In the genomic region with DNA sequence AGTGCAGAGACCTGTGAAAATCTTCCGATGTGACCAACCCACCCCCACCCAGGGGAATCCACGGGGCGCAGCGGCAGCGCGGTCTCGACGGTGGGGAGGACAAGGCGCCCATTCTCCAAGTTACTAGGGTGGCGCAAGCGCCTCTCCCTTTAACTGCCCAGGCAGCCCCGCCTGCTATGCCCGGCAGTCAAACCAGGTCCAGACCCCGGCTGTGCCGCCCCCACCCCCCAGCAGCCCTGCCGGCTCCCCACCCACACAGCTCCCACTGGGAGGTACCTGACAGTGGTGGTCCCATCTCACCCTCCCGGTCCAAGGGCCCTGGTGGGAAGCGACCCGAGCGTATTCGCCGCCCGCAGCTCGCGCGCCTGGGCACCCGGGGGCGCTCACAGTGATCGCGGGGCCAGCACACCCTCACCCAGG, we compare ENCODE assay signal across 9 cellular contexts. TPM values are rescaled to one million over a fixed set of nuclear protein-coding genes. Genes with fewer than 3 reads are reported as not detected.
A peak's percentile ranks its signal among the peaks of the same experiment; 100 is the strongest.
DNase-seq lines count a peak whose midpoint lies in the region; ATAC-seq and TF ChIP-seq lines count a peak whose summit lies in the region.
"Had no signal": no experiment of that assay in that cellular context is flagged by ENCODE, and none has a peak within 500 bp of the region (broad histone marks: within the 10 kb centered on the region; RNA-seq: fewer than 3 reads in every experiment).

No MANE protein-coding gene starts in this region.

- H3K4me1 ChIP-seq in iPS-20b (ENCODE audit: insufficient read depth, low read length), result no peaks in the 10 kb centered on the region

- no peak for ATAC-seq in activated naive CD8-positive, alpha-beta T cell treated with anti-CD3 and anti-CD28 coated beads, Interleukin-2, amount 10 ng/mL, durations not matched to agents 7 days and 5 days (ENCODE audit: low read depth)

- H3K27ac ChIP-seq in iPS-20b (ENCODE audit: low read length), result no peak overlapping the region

- no peaks in the 10 kb centered on the region for H3K9me3 Mint-ChIP-seq in activated naive CD8-positive, alpha-beta T cell treated with anti-CD3 and anti-CD28 coated beads, Interleukin-2, amount 10 ng/mL, durations not matched to agents 7 days and 5 days
- no peaks in the 10 kb centered on the region for H3K9me3 Mint-ChIP-seq in activated naive CD8-positive, alpha-beta T cell treated with anti-CD3 and anti-CD28 coated beads for 36 hours
- H3K9me3 Mint-ChIP-seq in activated CD4-positive, alpha-beta memory T cell treated with anti-CD3 and anti-CD28 coated beads for 36 hours, result peaks cover 4% of the 10 kb centered on the region
- H3K9me3 Mint-ChIP-seq in type B pancreatic cell, result peaks cover 4% of the 10 kb centered on the region

- no peaks in the 10 kb centered on the region for H3K36me3 ChIP-seq in iPS-20b (ENCODE audit: insufficient read depth, low read depth, low read length)

- DNase-seq in activated naive CD8-positive, alpha-beta T cell treated with anti-CD3 and anti-CD28 coated beads, Interleukin-2, amount 10 ng/mL, durations not matched to agents 7 days and 5 days, result no peak
- no peak for DNase-seq in activated naive CD8-positive, alpha-beta T cell treated with anti-CD3 and anti-CD28 coated beads for 36 hours
- DNase-seq in activated CD4-positive, alpha-beta memory T cell treated with anti-CD3 and anti-CD28 coated beads for 36 hours, result peak; percentile 19
- no peak for DNase-seq in type B pancreatic cell (ENCODE audit: extremely low spot score, unreplicated experiment)
- no peak for DNase-seq in occipital lobe (lab: John Stamatoyannopoulos, UW)
- DNase-seq in SIG-M5 (lab: John Stamatoyannopoulos, UW), result no peak
- DNase-seq in stimulated activated CD4-positive, alpha-beta T cell treated with anti-CD3 and anti-CD28 coated beads, Interleukin-12 subunit alpha, Interleukin-12 subunit beta, amount 100 ng/mL, for 4 hours, result no peak

- POLR2A ChIA-PET in activated naive CD8-positive, alpha-beta T cell treated with anti-CD3 and anti-CD28 coated beads, Interleukin-2, amount 10 ng/mL, durations not matched to agents 7 days and 5 days (lab: Charles Lee), result no interaction called here
- POLR2A ChIA-PET in activated CD4-positive, alpha-beta memory T cell treated with anti-CD3 and anti-CD28 coated beads for 36 hours (lab: Charles Lee), result no interaction called here

- H3K36me3 Mint-ChIP-seq in activated naive CD8-positive, alpha-beta T cell treated with anti-CD3 and anti-CD28 coated beads, Interleukin-2, amount 10 ng/mL, durations not matched to agents 7 days and 5 days, result peaks cover 2% of the 10 kb centered on the region
- H3K36me3 Mint-ChIP-seq in activated naive CD8-positive, alpha-beta T cell treated with anti-CD3 and anti-CD28 coated beads for 36 hours, result no peaks in the 10 kb centered on the region
- H3K36me3 Mint-ChIP-seq in activated CD4-positive, alpha-beta memory T cell treated with anti-CD3 and anti-CD28 coated beads for 36 hours, result no peaks in the 10 kb centered on the region
- H3K36me3 Mint-ChIP-seq in type B pancreatic cell, result no peaks in the 10 kb centered on the region

- H3K4me3 ChIP-seq in iPS-20b (ENCODE audit: low read length), result peak overlapping the region; percentile 62

- no peaks in the 10 kb centered on the region for H3K9me3 ChIP-seq in iPS-20b (ENCODE audit: insufficient read depth, low read depth, low read length)

- peaks cover 12% of the 10 kb centered on the region for H3K27me3 Mint-ChIP-seq in activated naive CD8-positive, alpha-beta T cell treated with anti-CD3 and anti-CD28 coated beads, Interleukin-2, amount 10 ng/mL, durations not matched to agents 7 days and 5 days
- no peaks in the 10 kb centered on the region for H3K27me3 Mint-ChIP-seq in activated naive CD8-positive, alpha-beta T cell treated with anti-CD3 and anti-CD28 coated beads for 36 hours
- H3K27me3 Mint-ChIP-seq in activated CD4-positive, alpha-beta memory T cell treated with anti-CD3 and anti-CD28 coated beads for 36 hours, result no peaks in the 10 kb centered on the region
- peaks cover 72% of the 10 kb centered on the region for H3K27me3 Mint-ChIP-seq in type B pancreatic cell

- no peak overlapping the region for H3K27ac Mint-ChIP-seq in activated naive CD8-positive, alpha-beta T cell treated with anti-CD3 and anti-CD28 coated beads, Interleukin-2, amount 10 ng/mL, durations not matched to agents 7 days and 5 days
- no peak overlapping the region for H3K27ac Mint-ChIP-seq in activated naive CD8-positive, alpha-beta T cell treated with anti-CD3 and anti-CD28 coated beads for 36 hours
- no peak overlapping the region for H3K27ac Mint-ChIP-seq in activated CD4-positive, alpha-beta memory T cell treated with anti-CD3 and anti-CD28 coated beads for 36 hours
- H3K27ac Mint-ChIP-seq in type B pancreatic cell, result no peak overlapping the region

- intact Hi-C loops in activated CD4-positive, alpha-beta memory T cell treated with anti-CD3 and anti-CD28 coated beads for 36 hours (cut with micrococcal nuclease), result loop anchor here (5.0 kb wide), 1 partner anchor 38 kb away; no protein-coding TSS in a partner anchor

- TF ChIP-seq CTCF in type B pancreatic cell (conservative IDR thresholded peaks at IDR 0.05), result no peak

- H3K4me3 Mint-ChIP-seq in activated naive CD8-positive, alpha-beta T cell treated with anti-CD3 and anti-CD28 coated beads, Interleukin-2, amount 10 ng/mL, durations not matched to agents 7 days and 5 days, result peak overlapping the region; percentile 55
- H3K4me3 Mint-ChIP-seq in activated naive CD8-positive, alpha-beta T cell treated with anti-CD3 and anti-CD28 coated beads for 36 hours, result no peak overlapping the region
- H3K4me3 Mint-ChIP-seq in activated CD4-positive, alpha-beta memory T cell treated with anti-CD3 and anti-CD28 coated beads for 36 hours, result no peak overlapping the region
- H3K4me3 Mint-ChIP-seq in type B pancreatic cell, result peak overlapping the region; percentile 71
- H3K4me3 Mint-ChIP-seq: neural crest cell had no signal

- CTCF ChIA-PET in activated CD4-positive, alpha-beta memory T cell treated with anti-CD3 and anti-CD28 coated beads for 36 hours (lab: Charles Lee), result interaction anchor here (1.1 to 1.4 kb wide), 2 partner anchors 24 to 88 kb away, joined by 3 to 4 read pairs; no protein-coding TSS in a partner anchor

- H3K27me3 ChIP-seq in iPS-20b (ENCODE audit: insufficient read depth, low read length), result peaks cover 92% of the 10 kb centered on the region

- no peak overlapping the region for H3K9ac ChIP-seq in iPS-20b (ENCODE audit: low read depth, low read length)

- peaks cover 22% of the 10 kb centered on the region for H3K4me1 Mint-ChIP-seq in activated naive CD8-positive, alpha-beta T cell treated with anti-CD3 and anti-CD28 coated beads, Interleukin-2, amount 10 ng/mL, durations not matched to agents 7 days and 5 days
- peaks cover 25% of the 10 kb centered on the region for H3K4me1 Mint-ChIP-seq in activated naive CD8-positive, alpha-beta T cell treated with anti-CD3 and anti-CD28 coated beads for 36 hours
- H3K4me1 Mint-ChIP-seq in activated CD4-positive, alpha-beta memory T cell treated with anti-CD3 and anti-CD28 coated beads for 36 hours (ENCODE audit: low read depth), result peaks cover 33% of the 10 kb centered on the region
- H3K4me1 Mint-ChIP-seq in type B pancreatic cell (ENCODE audit: unreplicated experiment), result no peaks in the 10 kb centered on the region
- H3K4me1 Mint-ChIP-seq: neural crest cell had no signal

RNA-seq across cellular contexts. Expression of a gene that starts 0.4 kb away (rescaled TPM):
- total RNA-seq in activated naive CD8-positive, alpha-beta T cell treated with anti-CD3 and anti-CD28 coated beads, Interleukin-2, amount 10 ng/mL, durations not matched to agents 7 days and 5 days, result not detected
- not detected for total RNA-seq in activated naive CD8-positive, alpha-beta T cell treated with anti-CD3 and anti-CD28 coated beads for 36 hours
- not detected for total RNA-seq in activated CD4-positive, alpha-beta memory T cell treated with anti-CD3 and anti-CD28 coated beads for 36 hours
- 0.21 and 0.46 TPM in 2 replicates for total RNA-seq in type B pancreatic cell (ENCODE audit: low replicate concordance)
- total RNA-seq in occipital lobe, result not detected

RNA-seq across cellular contexts. Expression of a gene that starts 0.9 kb away (rescaled TPM):
- 10 to 100 TPM; 24.2 to 26.6 TPM for total RNA-seq in activated naive CD8-positive, alpha-beta T cell treated with anti-CD3 and anti-CD28 coated beads, Interleukin-2, amount 10 ng/mL, durations not matched to agents 7 days and 5 days
- total RNA-seq in activated naive CD8-positive, alpha-beta T cell treated with anti-CD3 and anti-CD28 coated beads for 36 hours, result 1 to 10 TPM; 6.7 to 9.6 TPM
- 10 to 100 TPM; 10.7 to 10.8 TPM for total RNA-seq in activated CD4-positive, alpha-beta memory T cell treated with anti-CD3 and anti-CD28 coated beads for 36 hours
- 3.7 and 4.8 TPM in 2 replicates for total RNA-seq in type B pancreatic cell (ENCODE audit: low replicate concordance)
- 0.31 TPM for total RNA-seq in occipital lobe

RNA-seq across cellular contexts. Expression of a gene that starts 43.3 kb away (rescaled TPM):
- 10 to 100 TPM; 46.8 to 48.2 TPM for total RNA-seq in activated naive CD8-positive, alpha-beta T cell treated with anti-CD3 and anti-CD28 coated beads, Interleukin-2, amount 10 ng/mL, durations not matched to agents 7 days and 5 days
- total RNA-seq in activated naive CD8-positive, alpha-beta T cell treated with anti-CD3 and anti-CD28 coated beads for 36 hours, result 10 to 100 TPM; 46.9 to 54.2 TPM
- total RNA-seq in activated CD4-positive, alpha-beta memory T cell treated with anti-CD3 and anti-CD28 coated beads for 36 hours, result 10 to 100 TPM; 33.8 to 40.2 TPM
- 59.0 and 59.7 TPM in 2 replicates for total RNA-seq in type B pancreatic cell (ENCODE audit: low replicate concordance)
- total RNA-seq in occipital lobe, result 25.7 TPM

Comparison
In these comparisons a context has a peak if more than half of its experiments do, and no peak if none do; other contexts are left out.
1. H3K4me3 Mint-ChIP-seq: peak in activated naive CD8-positive, alpha-beta T cell treated with anti-CD3 and anti-CD28 coated beads, Interleukin-2, amount 10 ng/mL, durations not matched to agents 7 days and 5 days (single experiment) and type B pancreatic cell (single experiment); none in activated naive CD8-positive, alpha-beta T cell treated with anti-CD3 and anti-CD28 coated beads for 36 hours (single experiment) and activated CD4-positive, alpha-beta memory T cell treated with anti-CD3 and anti-CD28 coated beads for 36 hours (single experiment).